8 cellular contexts compared by ENCODE assay signal in the genomic region with DNA sequence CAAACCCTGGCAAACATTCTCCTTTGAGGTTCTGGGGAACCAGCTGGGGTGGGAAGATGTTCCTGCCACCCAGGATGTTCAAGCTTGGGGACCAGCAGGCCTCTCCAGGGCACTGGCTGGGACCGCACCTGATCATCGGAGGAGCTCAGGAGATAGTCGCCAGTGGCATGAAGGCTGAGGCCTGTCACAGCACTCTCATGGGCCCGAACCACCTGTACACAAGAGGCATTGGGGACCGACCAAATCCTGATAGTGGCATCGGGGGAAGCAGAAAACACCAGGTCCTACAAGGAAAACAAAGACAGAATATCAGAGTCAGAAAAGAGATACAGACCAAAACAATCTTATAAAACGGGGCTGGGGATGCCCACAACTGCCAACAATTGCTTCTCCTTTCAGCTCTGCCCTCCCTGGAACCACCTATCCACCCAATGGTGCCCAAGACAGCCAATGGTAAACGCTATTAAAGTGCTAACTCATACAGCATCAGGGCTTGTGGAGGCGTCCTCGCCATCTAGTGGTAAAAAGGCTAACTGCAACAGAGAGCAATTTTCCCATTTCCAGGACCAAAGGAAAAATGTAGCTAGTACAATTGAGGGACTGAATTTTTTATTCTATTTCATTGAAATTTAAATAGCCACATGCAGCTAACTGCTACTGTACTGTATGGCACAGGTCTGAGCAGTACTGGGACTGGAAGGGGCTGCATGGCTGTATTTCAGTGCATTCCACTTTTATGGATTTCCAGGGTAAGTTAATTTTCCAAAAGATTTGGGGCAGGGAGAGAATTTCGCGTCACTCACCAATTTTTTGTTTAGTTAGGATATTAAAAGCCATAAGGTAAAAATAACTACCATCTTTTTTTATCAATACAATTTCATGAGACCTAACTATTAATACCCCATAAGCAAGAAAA. TPM values are rescaled to one million over a fixed set of nuclear protein-coding genes. Genes with fewer than 3 reads are reported as not detected.
A peak's percentile ranks its signal among the peaks of the same experiment; 100 is the strongest.
DNase-seq lines count a peak whose midpoint lies in the region; ATAC-seq and TF ChIP-seq lines count a peak whose summit lies in the region.

No MANE protein-coding gene starts in this region.

- no peaks in the 10 kb centered on the region for H3K4me1 ChIP-seq in foreskin keratinocyte
- H3K4me1 ChIP-seq in osteoblast (ENCODE audit: insufficient read depth, low read length), result no peaks in the 10 kb centered on the region
- peaks cover 2% of the 10 kb centered on the region for H3K4me1 ChIP-seq in effector memory CD4-positive, alpha-beta T cell (ENCODE audit: control insufficient read depth, insufficient read depth, low read length, poor library complexity, severe bottlenecking)

- ATAC-seq in foreskin keratinocyte, result peak; percentile 86
- no peak for ATAC-seq in GM21423 (IDR thresholded peaks at IDR 0.05; ENCODE audit: unreplicated experiment)

- no peak overlapping the region for H2AFZ ChIP-seq in osteoblast (ENCODE audit: low read length)

- H3K27me3 ChIP-seq in WERI-Rb-1 (ENCODE audit: insufficient read depth, low read depth, severe bottlenecking) (no peaks in the 10 kb centered on the region), foreskin keratinocyte (no peaks in the 10 kb centered on the region), osteoblast (ENCODE audit: insufficient read depth, low read length) (no peaks in the 10 kb centered on the region)
- H3K27me3 ChIP-seq in effector memory CD4-positive, alpha-beta T cell (replicated peaks; ENCODE audit: control insufficient read depth, insufficient read depth, low read length, poor library complexity, severe bottlenecking), result no peaks in the 10 kb centered on the region

- no peak overlapping the region for H3K27ac ChIP-seq in WERI-Rb-1
- H3K27ac ChIP-seq in foreskin keratinocyte, result no peak overlapping the region
- peak overlapping the region; percentile 8 for H3K27ac ChIP-seq in osteoblast (ENCODE audit: low read depth, low read length)
- H3K27ac ChIP-seq in effector memory CD4-positive, alpha-beta T cell (ENCODE audit: insufficient read depth, low read length, poor library complexity, severe bottlenecking), result no peak overlapping the region

- peaks cover 96% of the 10 kb centered on the region for H3K36me3 ChIP-seq in WERI-Rb-1
- peaks cover 79% of the 10 kb centered on the region for H3K36me3 ChIP-seq in osteoblast (ENCODE audit: insufficient read depth, low read length)
- peaks cover 93% of the 10 kb centered on the region for H3K36me3 ChIP-seq in effector memory CD4-positive, alpha-beta T cell (ENCODE audit: control insufficient read depth, insufficient read depth, low read length)

- H3K4me2 ChIP-seq in osteoblast (ENCODE audit: insufficient read depth, low read length), result no peak overlapping the region

- H4K20me1 ChIP-seq in osteoblast (ENCODE audit: insufficient read depth, low read length), result peaks cover 25% of the 10 kb centered on the region

- H3K79me2 ChIP-seq in osteoblast (ENCODE audit: insufficient read depth, low read length), result peaks cover 26% of the 10 kb centered on the region

- peak; percentile 45 to 64 for DNase-seq in AML-193 (lab: John Stamatoyannopoulos, UW)
- peak; percentile 73 for DNase-seq in G401 (ENCODE audit: low spot score)
- peak; percentile 43 for DNase-seq in MV-4-11 (lab: John Stamatoyannopoulos, UW)
- peak; percentile 27 for DNase-seq in WERI-Rb-1
- peak; percentile 15 to 51 for DNase-seq in foreskin keratinocyte
- peak; percentile 93 for DNase-seq in osteoblast (ENCODE audit: insufficient read length, low spot score, missing footprints)
- DNase-seq in effector memory CD4-positive, alpha-beta T cell, result no peak

- TF ChIP-seq CTCF in WERI-Rb-1 (IDR thresholded peaks at IDR 0.05; ENCODE audit: low read depth, low read length) (peak; percentile 83), foreskin keratinocyte (conservative IDR thresholded peaks at IDR 0.05) (peak; percentile 90), osteoblast (IDR thresholded peaks at IDR 0.05; ENCODE audit: extremely low read depth, low read depth, low read length) (peak; percentile 96)

- H3K9me3 ChIP-seq in WERI-Rb-1 (ENCODE audit: severe bottlenecking) (no peaks in the 10 kb centered on the region), osteoblast (ENCODE audit: low read depth, low read length) (no peaks in the 10 kb centered on the region)
- no peaks in the 10 kb centered on the region for H3K9me3 ChIP-seq in effector memory CD4-positive, alpha-beta T cell (ENCODE audit: control insufficient read depth, low read length)

- in situ Hi-C loops in G401 (cut with HindIII; ENCODE audit: low sequenced_read_pairs), result no loop called here

- H3K4me3 ChIP-seq in WERI-Rb-1 (ENCODE audit: low read depth, low read length) (no peak overlapping the region), osteoblast (ENCODE audit: insufficient read depth, low read length) (no peak overlapping the region)
- H3K4me3 ChIP-seq in effector memory CD4-positive, alpha-beta T cell (ENCODE audit: insufficient read depth, low read depth, low read length, poor library complexity, severe bottlenecking), result no peak overlapping the region

RNA-seq across cellular contexts. Expression of gene PRPF19, which starts 7.1 kb away (rescaled TPM):
- 121 and 165 TPM in 2 replicates for total RNA-seq in G401 (2014; rRNA removed; shearing (Covaris generic))
- 70.3 and 88.3 TPM in 2 replicates for total RNA-seq in foreskin keratinocyte
- 133 and 152 TPM in 2 replicates for polyA plus RNA-seq in foreskin keratinocyte
- 39.8 and 46.0 TPM in 2 replicates for total RNA-seq in osteoblast

RNA-seq across cellular contexts. Expression of gene TMEM109, which starts 14.7 kb away (rescaled TPM):
- total RNA-seq in G401 (2014; rRNA removed; shearing (Covaris generic)), result 13.5 and 13.7 TPM in 2 replicates
- 61.9 and 67.3 TPM in 2 replicates for total RNA-seq in foreskin keratinocyte
- polyA plus RNA-seq in foreskin keratinocyte, result 71.2 and 75.8 TPM in 2 replicates
- total RNA-seq in osteoblast, result 36.6 and 38.6 TPM in 2 replicates

RNA-seq across cellular contexts. Expression of gene TMEM132A, which starts 25.0 kb away (rescaled TPM):
- total RNA-seq in G401 (2014; rRNA removed; shearing (Covaris generic)), result 51.7 and 53.5 TPM in 2 replicates
- total RNA-seq in foreskin keratinocyte (79.5 and 103 TPM in 2 replicates), osteoblast (12.1 and 19.5 TPM in 2 replicates)
- 73.2 and 93.9 TPM in 2 replicates for polyA plus RNA-seq in foreskin keratinocyte

RNA-seq across cellular contexts. Expression of gene ZP1, which starts 31.9 kb away (rescaled TPM):
- not detected in 2 replicates for total RNA-seq in G401 (2014; rRNA removed; shearing (Covaris generic))
- total RNA-seq in foreskin keratinocyte (not detected in 2 replicates), osteoblast (under 0.01 and 0.36 TPM in 2 replicates)
- polyA plus RNA-seq in foreskin keratinocyte, result not detected in 2 replicates

RNA-seq across cellular contexts. Expression of gene PTGDR2, which starts 43.5 kb away (rescaled TPM):
- not detected in 2 replicates for total RNA-seq in G401 (2014; rRNA removed; shearing (Covaris generic))
- not detected in 2 replicates for total RNA-seq in foreskin keratinocyte
- 0.02 and 0.03 TPM in 2 replicates for polyA plus RNA-seq in foreskin keratinocyte
- not detected in 2 replicates for total RNA-seq in osteoblast

Comparison
In these comparisons a context has a peak if more than half of its experiments do, and no peak if none do; other contexts are left out.
1. DNase-seq: peak in AML-193 (2 of 2), G401 (single experiment), MV-4-11 (single experiment), WERI-Rb-1 (single experiment), foreskin keratinocyte (2 of 2) and osteoblast (single experiment); none in effector memory CD4-positive, alpha-beta T cell (0 of 3).
2. Peak in every context shown above with its lines, with median percentiles within 50 percentile points of each other: CTCF ChIP-seq.